In genomic region chr7:19663816-19664531, GRCh38 we compare ENCODE assay signal across 8 cellular contexts.
DNase-seq lines count a peak whose midpoint lies in the region; ATAC-seq and FAIRE-seq lines count a peak whose summit lies in the region.

No MANE protein-coding gene starts in this region.

- in situ Hi-C loops in ACHN (cut with HindIII; ENCODE audit: low pct_ligation_motif_present, low pct_unique_long_range_greater_than_20kb, low sequenced_read_pairs), result no loop called here

- FAIRE-seq in islet of Langerhans (lab: Jason Lieb, UNC), result peak; percentile 89

- DNase-seq in NCI-H2196 (lab: John Stamatoyannopoulos, UW; ENCODE audit: unreplicated experiment) (peak; percentile 18), NCI-H2196 treated with DMSO at 0.1 percent for 48 hours (lab: John Stamatoyannopoulos, UW; ENCODE audit: unreplicated experiment) (no peak), NCI-H1105 (lab: John Stamatoyannopoulos, UW) (peak; percentile 79), ACHN (no peak)
- no peak for DNase-seq in stimulated activated CD4-positive, alpha-beta T cell treated with anti-CD3 and anti-CD28 coated beads, Interleukin-4, amount 100 ng/mL, for 1 hour
- DNase-seq in activated CD4-positive, alpha-beta T cell treated with anti-CD3 and anti-CD28 coated beads, Interleukin-2, amount 50 U/mL, for 48 hours, result no peak

- peak; percentile 96 for ATAC-seq in HG02840 (IDR thresholded peaks at IDR 0.05; ENCODE audit: low FRiP score, unreplicated experiment)

Comparison
In these comparisons a context has a peak if more than half of its experiments do, and no peak if none do; other contexts are left out.
1. DNase-seq: peak in NCI-H2196 (single experiment) and NCI-H1105 (single experiment); none in NCI-H2196 treated with DMSO at 0.1 percent for 48 hours (single experiment), stimulated activated CD4-positive, alpha-beta T cell treated with anti-CD3 and anti-CD28 coated beads, Interleukin-4, amount 100 ng/mL, for 1 hour (single experiment), ACHN (single experiment) and activated CD4-positive, alpha-beta T cell treated with anti-CD3 and anti-CD28 coated beads, Interleukin-2, amount 50 U/mL, for 48 hours (0 of 2).